25 cellular contexts compared by ENCODE assay signal in the genomic region with DNA sequence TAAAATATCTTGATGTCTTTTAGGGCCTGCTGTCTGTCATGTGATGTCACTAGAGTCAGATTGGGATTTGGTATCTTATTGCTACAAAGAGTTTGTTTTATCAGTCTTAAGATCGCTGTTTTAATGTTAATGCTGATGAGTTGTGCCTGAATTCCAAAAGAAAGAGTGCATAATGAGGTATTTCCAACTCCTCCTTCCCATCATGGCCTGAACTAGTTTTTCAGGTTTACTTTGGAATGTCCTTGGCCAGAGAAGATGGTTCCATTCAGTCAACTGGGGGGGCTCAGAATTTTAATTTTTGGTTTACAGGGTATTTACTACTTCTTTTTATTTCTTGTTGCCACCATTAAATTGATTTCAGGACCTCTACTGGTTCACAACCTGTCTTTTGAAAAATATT.
"Had no signal": no experiment of that assay in that cellular context is flagged by ENCODE, and none has a peak within 500 bp of the region (broad histone marks: within the 10 kb centered on the region; RNA-seq: fewer than 3 reads in every experiment).

No MANE protein-coding gene starts in this region.

- H3K27me3 ChIP-seq: brain microvascular endothelial cell, colonic mucosa had no signal

- H3K27me3 Mint-ChIP-seq: activated CD4-positive, alpha-beta memory T cell treated with anti-CD3 and anti-CD28 coated beads, Interleukin-2, amount 10 ng/mL, durations not matched to agents 7 days and 5 days; activated CD4-positive, alpha-beta T cell treated with anti-CD3 and anti-CD28 coated beads, Interleukin-2, amount 10 ng/mL, durations not matched to agents 7 days and 5 days; activated naive CD4-positive, alpha-beta T cell treated with anti-CD3 and anti-CD28 coated beads, Interleukin-2, amount 10 ng/mL, durations not matched to agents 7 days and 5 days; activated T-cell treated with anti-CD3 and anti-CD28 coated beads, Interleukin-2, amount 50 U/mL, for 24 hours; T-helper 17 cell had no signal

- H3K27ac Mint-ChIP-seq: activated CD4-positive, alpha-beta memory T cell treated with anti-CD3 and anti-CD28 coated beads, Interleukin-2, amount 10 ng/mL, durations not matched to agents 7 days and 5 days; activated CD4-positive, alpha-beta T cell treated with anti-CD3 and anti-CD28 coated beads, Interleukin-2, amount 10 ng/mL, durations not matched to agents 7 days and 5 days; activated naive CD4-positive, alpha-beta T cell treated with anti-CD3 and anti-CD28 coated beads, Interleukin-2, amount 10 ng/mL, durations not matched to agents 7 days and 5 days; activated naive CD8-positive, alpha-beta T cell; activated T-cell treated with anti-CD3 and anti-CD28 coated beads, Interleukin-2, amount 50 U/mL, for 24 hours; activated T-cell treated with anti-CD3 and anti-CD28 coated beads, Interleukin-2, amount 50 U/mL, for 72 hours; T-helper 17 cell; T-helper 2 cell treated with Interferon-gamma antibody and Interleukin-4, amounts not matched to agents 5 μg/mL and 100 μg/mL, for 36 hours had no signal

- ATAC-seq: activated T-cell treated with anti-CD3 and anti-CD28 coated beads, Interleukin-2, amount 50 U/mL, for 72 hours; esophagus mucosa; T-helper 17 cell had no signal

- DNase-seq: activated CD4-positive, alpha-beta memory T cell treated with anti-CD3 and anti-CD28 coated beads, Interleukin-2, amount 10 ng/mL, durations not matched to agents 7 days and 5 days; activated CD4-positive, alpha-beta T cell treated with anti-CD3 and anti-CD28 coated beads for 1 hour; activated CD4-positive, alpha-beta T cell treated with anti-CD3 and anti-CD28 coated beads for 4 hours; activated CD4-positive, alpha-beta T cell treated with anti-CD3 and anti-CD28 coated beads, Interleukin-2, amount 10 ng/mL, durations not matched to agents 7 days and 5 days; activated CD4-positive, alpha-beta T cell treated with anti-CD3 and anti-CD28 coated beads, Interleukin-2, amount 50 U/mL, for 4 hours; activated CD8-positive, alpha-beta memory T cell treated with anti-CD3 and anti-CD28 coated beads, Interleukin-2, amount 50 U/mL, for 48 hours; activated gamma-delta T cell; activated naive CD4-positive, alpha-beta T cell; activated naive CD4-positive, alpha-beta T cell treated with anti-CD3 and anti-CD28 coated beads, Interleukin-2, amount 10 ng/mL, durations not matched to agents 7 days and 5 days; activated T-cell treated with anti-CD3 and anti-CD28 coated beads for 4 hours; activated T-cell treated with anti-CD3 and anti-CD28 coated beads, Interleukin-2, amount 50 U/mL, for 24 hours; activated T-cell treated with anti-CD3 and anti-CD28 coated beads, Interleukin-2, amount 50 U/mL, for 72 hours; amniotic stem cell; anterior cingulate cortex; brain microvascular endothelial cell; cerebellar nuclear complex; colonic mucosa; effector CD8-positive, alpha-beta T cell; foreskin fibroblast; head of caudate nucleus; T-helper 1 cell; T-helper 17 cell had no signal

- H3K36me3 Mint-ChIP-seq: activated naive CD4-positive, alpha-beta T cell treated with anti-CD3 and anti-CD28 coated beads, Interleukin-2, amount 10 ng/mL, durations not matched to agents 7 days and 5 days; activated naive CD8-positive, alpha-beta T cell had no signal

- H3K4me3 Mint-ChIP-seq: activated CD4-positive, alpha-beta memory T cell treated with anti-CD3 and anti-CD28 coated beads, Interleukin-2, amount 10 ng/mL, durations not matched to agents 7 days and 5 days; activated CD4-positive, alpha-beta T cell treated with anti-CD3 and anti-CD28 coated beads, Interleukin-2, amount 10 ng/mL, durations not matched to agents 7 days and 5 days; activated naive CD4-positive, alpha-beta T cell treated with anti-CD3 and anti-CD28 coated beads, Interleukin-2, amount 10 ng/mL, durations not matched to agents 7 days and 5 days; activated naive CD8-positive, alpha-beta T cell; activated T-cell treated with anti-CD3 and anti-CD28 coated beads, Interleukin-2, amount 50 U/mL, for 24 hours; activated T-cell treated with anti-CD3 and anti-CD28 coated beads, Interleukin-2, amount 50 U/mL, for 72 hours; T-helper 17 cell; T-helper 2 cell treated with Interferon-gamma antibody and Interleukin-4, amounts not matched to agents 5 μg/mL and 100 μg/mL, for 36 hours had no signal

- H3K36me3 ChIP-seq: brain microvascular endothelial cell, colonic mucosa had no signal

- H3K27ac ChIP-seq: brain microvascular endothelial cell, colonic mucosa had no signal

- H3K9me3 ChIP-seq: colonic mucosa had no signal

- H3K4me3 ChIP-seq: colonic mucosa had no signal

- H3K4me1 ChIP-seq: colonic mucosa had no signal

- H3K4me1 Mint-ChIP-seq: activated CD4-positive, alpha-beta memory T cell treated with anti-CD3 and anti-CD28 coated beads, Interleukin-2, amount 10 ng/mL, durations not matched to agents 7 days and 5 days; activated CD4-positive, alpha-beta T cell treated with anti-CD3 and anti-CD28 coated beads, Interleukin-2, amount 10 ng/mL, durations not matched to agents 7 days and 5 days; activated naive CD4-positive, alpha-beta T cell treated with anti-CD3 and anti-CD28 coated beads, Interleukin-2, amount 10 ng/mL, durations not matched to agents 7 days and 5 days; T-helper 17 cell had no signal
